17 cellular contexts compared by ENCODE assay signal in genomic region chr17:79996291-79996690, GRCh38. TPM values are rescaled to one million over a fixed set of nuclear protein-coding genes. Genes with fewer than 3 reads are reported as not detected.
A peak's percentile ranks its signal among the peaks of the same experiment; 100 is the strongest.
DNase-seq lines count a peak whose midpoint lies in the region; ATAC-seq and TF ChIP-seq lines count a peak whose summit lies in the region.
"Had no signal": no experiment of that assay in that cellular context is flagged by ENCODE, and none has a peak within 500 bp of the region (broad histone marks: within the 10 kb centered on the region; RNA-seq: fewer than 3 reads in every experiment).

No MANE protein-coding gene starts in this region.

- BruUV-seq in Caco-2 (replicated peaks; lab: Mats Ljungman, UMichigan) = no TSS peak

- H3K36me3 Mint-ChIP-seq in CD4-positive, CD25-positive, alpha-beta regulatory T cell = no peaks in the 10 kb centered on the region
- no peaks in the 10 kb centered on the region for H3K36me3 Mint-ChIP-seq in T-cell
- peaks cover 21% of the 10 kb centered on the region for H3K36me3 Mint-ChIP-seq in Caco-2 (ENCODE audit: insufficient read depth, unreplicated experiment)

- H3K36me3 ChIP-seq in CD4-positive, CD25-positive, alpha-beta regulatory T cell (ENCODE audit: control insufficient read depth, insufficient read depth, low read length) = no peaks in the 10 kb centered on the region
- H3K36me3 ChIP-seq in effector memory CD4-positive, alpha-beta T cell (ENCODE audit: control insufficient read depth, insufficient read depth, low read length) = no peaks in the 10 kb centered on the region
- no peaks in the 10 kb centered on the region; the same call in 1 of the 2 replicates for H3K36me3 ChIP-seq in Caco-2 (ENCODE audit: control insufficient read depth, insufficient read depth, low read length)
- no peaks in the 10 kb centered on the region for H3K36me3 ChIP-seq in vagina
- H3K36me3 ChIP-seq: thoracic aorta had no signal

- H3K9me3 ChIP-seq in CD4-positive, CD25-positive, alpha-beta regulatory T cell (ENCODE audit: control insufficient read depth in 2 of 2, low read length in 2 of 2) = no peaks in the 10 kb centered on the region
- no peaks in the 10 kb centered on the region for H3K9me3 ChIP-seq in effector memory CD4-positive, alpha-beta T cell (ENCODE audit: control insufficient read depth, low read length)
- H3K9me3 ChIP-seq in Caco-2 (peaks cover 9% of the 10 kb centered on the region; the same call in 1 of the 2 replicates), vagina (no peaks in the 10 kb centered on the region)
- H3K9me3 ChIP-seq: body of pancreas, SJCRH30, thoracic aorta had no signal

- peaks cover 13 to 64% (median 31%) of the 10 kb centered on the region in 4 donors for H3K4me1 Mint-ChIP-seq in CD4-positive, CD25-positive, alpha-beta regulatory T cell
- H3K4me1 Mint-ChIP-seq in T-cell (peaks cover 46 to 62% (median 49%) of the 10 kb centered on the region in 3 donors), Caco-2 (ENCODE audit: low read depth, unreplicated experiment) (peaks cover 12% of the 10 kb centered on the region)

- ATAC-seq in CD4-positive, CD25-positive, alpha-beta regulatory T cell (ENCODE audit: low read depth in 2 of 2) = no peak
- ATAC-seq in T-cell (replicated peaks in 1 of 4) = no peak
- ATAC-seq: body of pancreas, left ventricle myocardium superior had no signal

- peaks cover 37% of the 10 kb centered on the region for H3K4me1 ChIP-seq in CD4-positive, CD25-positive, alpha-beta regulatory T cell (ENCODE audit: control insufficient read depth, insufficient read depth, low read length, poor library complexity, severe bottlenecking)
- H3K4me1 ChIP-seq in effector memory CD4-positive, alpha-beta T cell (ENCODE audit: control insufficient read depth, insufficient read depth, low read length, poor library complexity, severe bottlenecking) = peaks cover 37% of the 10 kb centered on the region
- H3K4me1 ChIP-seq in Caco-2 (peaks cover 26% of the 10 kb centered on the region), vagina (peaks cover 31% of the 10 kb centered on the region)

- no peak for TF ChIP-seq POLR2A in vagina (IDR thresholded peaks at IDR 0.05)

- peak overlapping the region; percentile 77 for H3K4me3 ChIP-seq in CD4-positive, CD25-positive, alpha-beta regulatory T cell (ENCODE audit: low read depth, low read length)
- no peak overlapping the region for H3K4me3 ChIP-seq in effector memory CD4-positive, alpha-beta T cell (ENCODE audit: insufficient read depth, low read depth, low read length, poor library complexity, severe bottlenecking)
- no peak overlapping the region for H3K4me3 ChIP-seq in Caco-2 (ENCODE audit: low read depth, low read length)
- H3K4me3 ChIP-seq in vagina = no peak overlapping the region
- H3K4me3 ChIP-seq: body of pancreas, coronary artery, PC-9, SJCRH30, thoracic aorta had no signal

- H3K27ac Mint-ChIP-seq in CD4-positive, CD25-positive, alpha-beta regulatory T cell = peak overlapping the region; percentile 38 to 97 (median 97)
- peak overlapping the region; percentile 95 to 99 for H3K27ac Mint-ChIP-seq in T-cell
- no peak overlapping the region for H3K27ac Mint-ChIP-seq in Caco-2 (ENCODE audit: unreplicated experiment)

- CTCF ChIA-PET in T-cell (lab: Charles Lee) (interaction anchor here (0.9 to 2.2 kb wide), 5 partner anchors 9 to 157 kb away, joined by 3 to 15 read pairs (median 4); partner anchors contain the start of gene CBX4 (in 1 of the 2)), Caco-2 (lab: Charles Lee) (no interaction called here)

- H3K27me3 Mint-ChIP-seq in CD4-positive, CD25-positive, alpha-beta regulatory T cell = no peaks in the 10 kb centered on the region
- no peaks in the 10 kb centered on the region for H3K27me3 Mint-ChIP-seq in T-cell
- no peaks in the 10 kb centered on the region for H3K27me3 Mint-ChIP-seq in Caco-2 (ENCODE audit: insufficient read depth, unreplicated experiment)

- TF ChIP-seq CTCF in 22Rv1 (IDR thresholded peaks at IDR 0.05) (no peak), Caco-2 (IDR thresholded peaks at IDR 0.05; ENCODE audit: insufficient read depth in 1 of 2, low read depth in 1 of 2, low read length in 1 of 2, severe bottlenecking in 1 of 2, unreplicated experiment in 1 of 2) (no peak), vagina (IDR thresholded peaks at IDR 0.05) (no peak)

- peak overlapping the region; percentile 27 to 89 (median 64) for H3K4me3 Mint-ChIP-seq in CD4-positive, CD25-positive, alpha-beta regulatory T cell
- H3K4me3 Mint-ChIP-seq in T-cell (peak overlapping the region in 1 of 3 donors; percentile 80), Caco-2 (ENCODE audit: unreplicated experiment) (no peak overlapping the region)

- intact Hi-C loops in Caco-2 (cut with micrococcal nuclease; ENCODE audit: unreplicated experiment) (no loop called here), vagina (cut with DNase I) (loop anchor here (10.0 kb wide), 3 partner anchors 151 to 251 kb away; partner anchors contain the start of gene CBX8)

- POLR2A ChIA-PET in T-cell (lab: Charles Lee) (interaction anchor here (0.5 to 1.0 kb wide), 4 partner anchors 15 to 268 kb away, joined by 3 to 12 read pairs (median 3); no protein-coding TSS in a partner anchor), Caco-2 (lab: Charles Lee) (no interaction called here)

- no peaks in the 10 kb centered on the region for H3K27me3 ChIP-seq in CD4-positive, CD25-positive, alpha-beta regulatory T cell (ENCODE audit: control insufficient read depth, insufficient read depth, low read length)
- no peaks in the 10 kb centered on the region for H3K27me3 ChIP-seq in effector memory CD4-positive, alpha-beta T cell (replicated peaks; ENCODE audit: control insufficient read depth, insufficient read depth, low read length, poor library complexity, severe bottlenecking)
- H3K27me3 ChIP-seq in Caco-2 (replicated peaks; ENCODE audit: control insufficient read depth, insufficient read depth, low read length) (no peaks in the 10 kb centered on the region), vagina (no peaks in the 10 kb centered on the region)
- H3K27me3 ChIP-seq: body of pancreas, SJCRH30 had no signal

- peak in 1 of 3 donors; percentile 11 for DNase-seq in CD4-positive, CD25-positive, alpha-beta regulatory T cell
- DNase-seq in T-cell (no peak), Caco-2 (no peak), NCI-H526 treated with DMSO at 0.1 percent for 48 hours (lab: John Stamatoyannopoulos, UW) (no peak), NCI-H2107 treated with DMSO at 0.1 percent for 48 hours (lab: John Stamatoyannopoulos, UW; ENCODE audit: unreplicated experiment) (no peak), vagina (ENCODE audit: extremely low spot score in 2 of 2) (no peak)
- DNase-seq in effector memory CD4-positive, alpha-beta T cell = no peak
- DNase-seq: body of pancreas, left ventricle myocardium superior, NCI-H2081 treated with DMSO at 0.1 percent for 48 hours, NCI-H526, PC-9, SJCRH30 had no signal

- peak overlapping the region; percentile 35 for H3K27ac ChIP-seq in 22Rv1
- peak overlapping the region; percentile 91 for H3K27ac ChIP-seq in CD4-positive, CD25-positive, alpha-beta regulatory T cell (ENCODE audit: insufficient read depth, low read length, poor library complexity, severe bottlenecking)
- H3K27ac ChIP-seq in effector memory CD4-positive, alpha-beta T cell (ENCODE audit: insufficient read depth, low read length, poor library complexity, severe bottlenecking) = peak overlapping the region; percentile 75
- no peak overlapping the region for H3K27ac ChIP-seq in vagina
- H3K27ac ChIP-seq: body of pancreas, coronary artery, parathyroid adenoma, PC-9, SJCRH30, thoracic aorta had no signal

- peaks cover 0 to 5% (median 0%) of the 10 kb centered on the region in 7 donors for H3K9me3 Mint-ChIP-seq in CD4-positive, CD25-positive, alpha-beta regulatory T cell
- no peaks in the 10 kb centered on the region for H3K9me3 Mint-ChIP-seq in T-cell
- no peaks in the 10 kb centered on the region for H3K9me3 Mint-ChIP-seq in Caco-2 (ENCODE audit: unreplicated experiment)

RNA-seq across cellular contexts. Expression of gene TBC1D16, which starts 39.4 kb away (rescaled TPM):
- 0.72 TPM for total RNA-seq in CD4-positive, CD25-positive, alpha-beta regulatory T cell
- under 1 TPM; 0.06 to 0.27 (median 0.12) TPM for polyA plus RNA-seq in CD4-positive, CD25-positive, alpha-beta regulatory T cell
- total RNA-seq in T-cell (1 to 10 TPM; 1.9 to 6.1 (median 3.4) TPM), Caco-2 (2022) (48.1 and 55.4 TPM in 2 replicates), vagina (18.2 TPM)

RNA-seq across cellular contexts. Expression of gene CCDC40, which starts 40.2 kb away (rescaled TPM):
- total RNA-seq in CD4-positive, CD25-positive, alpha-beta regulatory T cell = 0.32 TPM
- not detected for polyA plus RNA-seq in CD4-positive, CD25-positive, alpha-beta regulatory T cell
- 1 to 10 TPM in 4 of 5 donors, under 1 TPM in 1; 0.70 to 3.1 (median 1.4) TPM for total RNA-seq in T-cell
- total RNA-seq in Caco-2 (2022) = 3.7 and 3.9 TPM in 2 replicates
- total RNA-seq in vagina = 9.3 TPM
